8 cellular contexts compared by ENCODE assay signal in the genomic region with DNA sequence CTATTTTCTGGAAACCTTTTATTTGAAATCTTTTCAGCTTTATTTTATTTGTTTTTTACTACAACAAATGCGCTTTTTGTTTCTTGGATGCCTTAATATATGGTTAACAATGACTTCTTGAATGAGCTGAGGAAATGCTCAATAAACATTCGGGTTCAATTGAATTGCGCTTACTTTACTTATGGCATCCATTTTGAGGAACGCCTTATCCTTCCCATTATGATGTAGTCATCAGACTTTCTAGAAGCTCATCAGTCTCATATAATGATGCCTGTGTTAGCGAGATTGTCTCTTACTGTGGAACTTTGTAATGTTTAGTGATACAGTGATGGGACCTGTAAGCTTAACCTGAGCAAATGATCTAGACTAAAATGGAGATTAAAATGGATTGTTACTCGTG. TPM values are rescaled to one million over a fixed set of nuclear protein-coding genes. Genes with fewer than 3 reads are reported as not detected.
A peak's percentile ranks its signal among the peaks of the same experiment; 100 is the strongest.
DNase-seq lines count a peak whose midpoint lies in the region; ATAC-seq and TF ChIP-seq lines count a peak whose summit lies in the region.

No MANE protein-coding gene starts in this region.

- H4K8ac ChIP-seq in trophoblast cell (ENCODE audit: low read depth, low read length) = no peak overlapping the region

- no peak overlapping the region for H2BK120ac ChIP-seq in trophoblast cell (ENCODE audit: insufficient read depth, low read length, poor library complexity)

- CTCF ChIA-PET in OCI-LY7 (lab: Charles Lee; ENCODE audit: unreplicated experiment) = no interaction called here

- H3K14ac ChIP-seq in trophoblast cell (ENCODE audit: low read length) = no peak overlapping the region

- peaks cover 30% of the 10 kb centered on the region for H3K4me1 ChIP-seq in OCI-LY7 (ENCODE audit: insufficient read depth, low read length, poor library complexity, severe bottlenecking)
- peaks cover 0 to 3% of the 10 kb centered on the region in 2 experiments for H3K4me1 ChIP-seq in trophoblast cell (ENCODE audit: control insufficient read depth in 1 of 2, insufficient read depth in 2 of 2, low read length in 2 of 2)

- H3K27me3 Mint-ChIP-seq in endothelial cell (ENCODE audit: unreplicated experiment) = peaks cover 5% of the 10 kb centered on the region

- H3K9me2 ChIP-seq in OCI-LY7 (ENCODE audit: insufficient read depth, low read length) = no peaks in the 10 kb centered on the region

- ATAC-seq in HG02798 (IDR thresholded peaks at IDR 0.05; ENCODE audit: poor library complexity, unreplicated experiment) = no peak

- no peak overlapping the region for H3K9ac ChIP-seq in trophoblast cell (ENCODE audit: low read length)

- peak overlapping the region; percentile 97; the same call in 1 of the 2 replicates for H2AFZ ChIP-seq in OCI-LY7 (ENCODE audit: low read length)
- no peak overlapping the region for H2AFZ ChIP-seq in trophoblast cell (ENCODE audit: insufficient read depth, low read length, poor library complexity)

- H3K27me3 ChIP-seq in trophoblast cell (ENCODE audit: insufficient read depth, low read length) = no peaks in the 10 kb centered on the region

- H3K23ac ChIP-seq in trophoblast cell (ENCODE audit: low read length) = no peak overlapping the region

- no CpG with 5 or more reads among the region's 6 CpGs for WGBS in trophoblast cell (ENCODE audit: extremely low coverage, insufficient coverage, insufficient read length)

- peaks cover 86% of the 10 kb centered on the region for H3K79me2 ChIP-seq in OCI-LY7 (ENCODE audit: insufficient read depth, low read depth, low read length)
- H3K79me2 ChIP-seq in trophoblast cell (ENCODE audit: control insufficient read depth, insufficient read depth, low read length, poor library complexity) = peaks cover 5% of the 10 kb centered on the region

- no peak overlapping the region for H4K91ac ChIP-seq in trophoblast cell (ENCODE audit: low read depth, low read length)

- peaks cover 16% of the 10 kb centered on the region for H3K4me1 Mint-ChIP-seq in endothelial cell (ENCODE audit: unreplicated experiment)

- no peak overlapping the region for H4K12ac ChIP-seq in trophoblast cell (ENCODE audit: low read depth, low read length)

- no peaks in the 10 kb centered on the region for H3K9me3 Mint-ChIP-seq in endothelial cell (ENCODE audit: unreplicated experiment)

- H2BK5ac ChIP-seq in trophoblast cell (ENCODE audit: low read depth, low read length, poor library complexity) = no peak overlapping the region

- H3K4me2 ChIP-seq in OCI-LY7 (ENCODE audit: low read length) = peak overlapping the region; percentile 80
- peak overlapping the region; percentile 46 for H3K4me2 ChIP-seq in trophoblast cell (ENCODE audit: low read length)

- peak; percentile 19 for DNase-seq in ELR (ENCODE audit: low read depth)
- no peak for DNase-seq in OCI-LY7 (ENCODE audit: low spot score)
- DNase-seq in endothelial cell (ENCODE audit: low spot score) = no peak
- peak in 1 of 2 donors; percentile 1 for DNase-seq in trophoblast cell
- DNase-seq in NCI-H1417 treated with DMSO at 0.1 percent for 48 hours (lab: John Stamatoyannopoulos, UW) = no peak
- DNase-seq in NCI-H128 (lab: John Stamatoyannopoulos, UW; ENCODE audit: unreplicated experiment) = no peak
- DNase-seq in stimulated activated CD4-positive, alpha-beta T cell treated with anti-CD3 and anti-CD28 coated beads, Interleukin-4, amount 100 ng/mL, for 4 hours = no peak

- H4K20me1 ChIP-seq in OCI-LY7 (ENCODE audit: insufficient read depth, low read length) = peaks cover 7% of the 10 kb centered on the region; the same call in 1 of the 2 replicates

- H3K4me3 Mint-ChIP-seq in endothelial cell (ENCODE audit: unreplicated experiment) = peak overlapping the region; percentile 97

- H2AK5ac ChIP-seq in trophoblast cell (ENCODE audit: low read length) = no peak overlapping the region

- H3K18ac ChIP-seq in trophoblast cell (ENCODE audit: low read length) = no peak overlapping the region

- peak overlapping the region; percentile 74 for H3K27ac Mint-ChIP-seq in endothelial cell (ENCODE audit: unreplicated experiment)

- POLR2A ChIA-PET in OCI-LY7 (lab: Charles Lee) = interaction anchor here (0.7 to 4.2 kb wide), 8 partner anchors 10 to 857 kb away, joined by 3 to 18 read pairs (median 3); partner anchors contain the start of genes CENPK, CWC27, PPWD1 and SREK1IP1

- intact Hi-C loops in OCI-LY7 (cut with micrococcal nuclease; ENCODE audit: unreplicated experiment) = no loop called here

- no peak for TF ChIP-seq CTCF in OCI-LY7 (conservative IDR thresholded peaks at IDR 0.05; ENCODE audit: low read length)
- TF ChIP-seq CTCF in endothelial cell (IDR thresholded peaks at IDR 0.05; ENCODE audit: unreplicated experiment) = no peak

- peak overlapping the region; percentile 84 for H3K27ac ChIP-seq in OCI-LY7 (ENCODE audit: low read depth, low read length, poor library complexity, severe bottlenecking)
- H3K27ac ChIP-seq in trophoblast cell (ENCODE audit: low read depth, low read length) = no peak overlapping the region

- H2BK12ac ChIP-seq in trophoblast cell (ENCODE audit: low read length) = no peak overlapping the region

- H3K36me3 Mint-ChIP-seq in endothelial cell (ENCODE audit: low read depth, unreplicated experiment) = no peaks in the 10 kb centered on the region

- H3K79me1 ChIP-seq in trophoblast cell (ENCODE audit: low read length) = peaks cover 4% of the 10 kb centered on the region

- H3K4ac ChIP-seq in trophoblast cell (ENCODE audit: low read depth, low read length) = no peak overlapping the region

- H3K4me3 ChIP-seq in OCI-LY7 (ENCODE audit: low read depth, low read length, poor library complexity, severe bottlenecking) (peak overlapping the region; percentile 96), trophoblast cell (ENCODE audit: low read depth, low read length) (no peak overlapping the region)

- H3K9me3 ChIP-seq in OCI-LY7 (ENCODE audit: low read length) = no peaks in the 10 kb centered on the region
- no peaks in the 10 kb centered on the region for H3K9me3 ChIP-seq in trophoblast cell (ENCODE audit: insufficient read depth, low read depth, low read length)

- no TSS peak for BruUV-seq in OCI-LY7 (replicated peaks; lab: Mats Ljungman, UMichigan)

- peaks cover 23% of the 10 kb centered on the region for H3K36me3 ChIP-seq in OCI-LY7 (ENCODE audit: insufficient read depth, low read length)
- peaks cover 0 to 2% of the 10 kb centered on the region in 2 experiments for H3K36me3 ChIP-seq in trophoblast cell (ENCODE audit: control insufficient read depth in 1 of 2, insufficient read depth in 2 of 2, low read length in 2 of 2)

RNA-seq across cellular contexts. Expression of gene SHLD3, which starts 0.9 kb away (rescaled TPM):
- total RNA-seq in OCI-LY7 (2014; rRNA removed; shearing (Covaris generic)) = 4.0 and 5.2 TPM in 2 replicates
- 3.8 and 4.3 TPM in 2 replicates for total RNA-seq in OCI-LY7 (2022)
- total RNA-seq in endothelial cell (ENCODE audit: unreplicated experiment) = 2.8 TPM
- 2.7 and 3.1 TPM in 2 replicates for polyA plus RNA-seq in trophoblast cell (2013)

RNA-seq across cellular contexts. Expression of gene TRAPPC13, which starts 0.9 kb away (rescaled TPM):
- 13.2 and 13.9 TPM in 2 replicates for total RNA-seq in OCI-LY7 (2014; rRNA removed; shearing (Covaris generic))
- 24.1 and 25.4 TPM in 2 replicates for total RNA-seq in OCI-LY7 (2022)
- total RNA-seq in endothelial cell (ENCODE audit: unreplicated experiment) = 20.3 TPM
- polyA plus RNA-seq in trophoblast cell (2013) = 9.6 and 10.1 TPM in 2 replicates

RNA-seq across cellular contexts. Expression of gene TRIM23, which starts 1.6 kb away (rescaled TPM):
- total RNA-seq in OCI-LY7 (2014; rRNA removed; shearing (Covaris generic)) = 10.6 and 13.6 TPM in 2 replicates
- total RNA-seq in OCI-LY7 (2022) = 10.0 and 13.0 TPM in 2 replicates
- 12.8 TPM for total RNA-seq in endothelial cell (ENCODE audit: unreplicated experiment)
- polyA plus RNA-seq in trophoblast cell (2013) = 4.8 and 5.3 TPM in 2 replicates
